8 cellular contexts compared by ENCODE assay signal in genomic region chr18:36809590-36810381, GRCh38. TPM values are rescaled to one million over a fixed set of nuclear protein-coding genes. Genes with fewer than 3 reads are reported as not detected.
DNase-seq lines count a peak whose midpoint lies in the region; ATAC-seq and TF ChIP-seq lines count a peak whose summit lies in the region.

No MANE protein-coding gene starts in this region.

- H3K4me3 ChIP-seq in AG10803 (ENCODE audit: low read length) (no peak overlapping the region), hepatocyte (no peak overlapping the region)

- no peak overlapping the region for H2AFZ ChIP-seq in hepatocyte

- H4K20me1 ChIP-seq in hepatocyte (ENCODE audit: insufficient read depth, poor library complexity, severe bottlenecking): no peaks in the 10 kb centered on the region

- H3K27ac ChIP-seq in hepatocyte: no peak overlapping the region

- TF ChIP-seq CTCF in AG10803 (conservative IDR thresholded peaks at IDR 0.05; ENCODE audit: low read length) (peak; percentile 87), hepatocyte (IDR thresholded peaks at IDR 0.05; ENCODE audit: poor library complexity) (peak; percentile 77)

- H3K27me3 ChIP-seq in hepatocyte: no peaks in the 10 kb centered on the region

- H3K9me3 ChIP-seq in hepatocyte (ENCODE audit: low read depth): no peaks in the 10 kb centered on the region

- no peaks in the 10 kb centered on the region for H3K79me2 ChIP-seq in hepatocyte

- no peaks in the 10 kb centered on the region for H3K9me2 ChIP-seq in hepatocyte (replicated peaks; ENCODE audit: insufficient read depth)

- no peak overlapping the region for H3K4me2 ChIP-seq in hepatocyte

- H3K36me3 ChIP-seq in hepatocyte (replicated peaks; ENCODE audit: insufficient read depth, low read depth): no peaks in the 10 kb centered on the region

- no peaks in the 10 kb centered on the region for H3K4me1 ChIP-seq in hepatocyte (ENCODE audit: insufficient read depth)

- peak; percentile 96 for ATAC-seq in GM18505 (IDR thresholded peaks at IDR 0.05; ENCODE audit: unreplicated experiment)
- ATAC-seq in HG02798 (IDR thresholded peaks at IDR 0.05; ENCODE audit: poor library complexity, unreplicated experiment): peak; percentile 98

- TF ChIP-seq POLR2A in GM18505 (IDR thresholded peaks at IDR 0.05; ENCODE audit: borderline replicate concordance, extremely low read depth, insufficient read depth, insufficient read length): no peak

- DNase-seq in AG10803 (ENCODE audit: low read depth): peak; percentile 80
- DNase-seq in NAMALWA (ENCODE audit: low spot score): peak; percentile 82
- peak; percentile 24 for DNase-seq in SHP77 treated with DMSO at 0.1 percent for 48 hours (lab: John Stamatoyannopoulos, UW)
- DNase-seq in astrocyte of the hippocampus (ENCODE audit: low read depth, low spot score): peak; percentile 81
- peak; percentile 83 for DNase-seq in hepatocyte (ENCODE audit: low spot score)
- peak; percentile 21 for DNase-seq in stimulated activated CD4-positive, alpha-beta T cell treated with anti-CD3 and anti-CD28 coated beads, Interleukin-15, amount 100 ng/mL, for 24 hours

- WGBS in hepatocyte (ENCODE audit: low lambda C conversion rate, missing lambda C conversion rate): 40% methylated on average over 6 of the region's 6 CpGs

RNA-seq across cellular contexts. Expression of gene TPGS2, which starts 19.0 kb away (rescaled TPM):
- total RNA-seq in hepatocyte: 57.0 and 72.4 TPM in 2 replicates
- 80.6 and 83.0 TPM in 2 replicates for polyA plus RNA-seq in hepatocyte

RNA-seq across cellular contexts. Expression of gene KIAA1328, which starts 19.1 kb away (rescaled TPM):
- total RNA-seq in hepatocyte: 7.2 and 12.5 TPM in 2 replicates
- 3.3 and 6.8 TPM in 2 replicates for polyA plus RNA-seq in hepatocyte

Comparison
In these comparisons a context has a peak if more than half of its experiments do, and no peak if none do; other contexts are left out.
1. DNase-seq: peak in every context shown above with its lines; median percentile 83 in hepatocyte; 82 in NAMALWA; 81 in astrocyte of the hippocampus; 80 in AG10803; 24 in SHP77 treated with DMSO at 0.1 percent for 48 hours; 21 in stimulated activated CD4-positive, alpha-beta T cell treated with anti-CD3 and anti-CD28 coated beads, Interleukin-15, amount 100 ng/mL, for 24 hours.